Comparison of ENCODE assay signal across 14 cellular contexts in the genomic region with DNA sequence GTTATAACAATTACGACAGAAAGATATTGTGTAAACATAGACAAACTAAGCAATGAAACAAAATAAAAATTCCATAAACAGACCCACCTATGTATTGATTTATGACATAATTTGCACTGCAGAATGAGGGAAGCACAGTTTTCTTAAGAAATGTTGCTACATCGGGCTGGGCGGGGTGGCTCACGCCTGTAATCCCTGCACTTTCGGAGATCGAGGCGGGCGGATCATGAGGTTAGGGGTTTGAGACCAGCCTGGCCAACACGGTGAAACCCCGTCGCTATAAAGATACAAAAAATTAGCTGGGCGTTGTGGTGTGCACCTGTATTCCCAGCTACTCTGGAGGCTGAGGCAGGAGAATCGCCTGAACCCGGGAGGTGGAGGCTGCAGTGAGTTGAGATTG. TPM values are rescaled to one million over a fixed set of nuclear protein-coding genes. Genes with fewer than 3 reads are reported as not detected.
DNase-seq lines count a peak whose midpoint lies in the region; ATAC-seq lines count a peak whose summit lies in the region.
"Had no signal": no experiment of that assay in that cellular context is flagged by ENCODE, and none has a peak within 500 bp of the region (broad histone marks: within the 10 kb centered on the region; RNA-seq: fewer than 3 reads in every experiment).

No MANE protein-coding gene starts in this region.

- peaks cover 17% of the 10 kb centered on the region for H3K9me3 Mint-ChIP-seq in activated naive CD8-positive, alpha-beta T cell treated with anti-CD3 and anti-CD28 coated beads, Interleukin-2, amount 50 U/mL, for 24 hours

- DNase-seq in Right ventricle myocardium inferior (ENCODE audit: missing footprints), result peak; percentile 61
- DNase-seq in left cardiac atrium, result no peak
- DNase-seq in posterior vena cava (ENCODE audit: low spot score), result peak; percentile 67
- no peak for DNase-seq in activated naive CD8-positive, alpha-beta T cell treated with anti-CD3 and anti-CD28 coated beads, Interleukin-2, amount 50 U/mL, for 24 hours
- DNase-seq: AML-193; Caco-2; Calu3; CD4-positive, alpha-beta T cell; CD8-positive, alpha-beta T cell; DMS79 treated with DMSO at 0.1 percent for 48 hours; GF-D8 had no signal

- ATAC-seq in Right ventricle myocardium inferior, result no peak
- ATAC-seq in left cardiac atrium, result no peak
- no peak for ATAC-seq in GM21786 (IDR thresholded peaks at IDR 0.05; ENCODE audit: unreplicated experiment)
- ATAC-seq in activated naive CD8-positive, alpha-beta T cell treated with anti-CD3 and anti-CD28 coated beads, Interleukin-2, amount 50 U/mL, for 24 hours, result no peak
- ATAC-seq: A549; CD8-positive, alpha-beta T cell had no signal

- no peaks in the 10 kb centered on the region for H3K36me3 Mint-ChIP-seq in activated naive CD8-positive, alpha-beta T cell treated with anti-CD3 and anti-CD28 coated beads, Interleukin-2, amount 50 U/mL, for 24 hours (ENCODE audit: low read depth)
- H3K36me3 Mint-ChIP-seq: CD8-positive, alpha-beta T cell had no signal

- intact Hi-C loops in Right ventricle myocardium inferior (cut with DNase I) (no loop called here), left cardiac atrium (cut with DNase I) (no loop called here), posterior vena cava (cut with DNase I) (no loop called here)

- no peaks in the 10 kb centered on the region for H3K27me3 Mint-ChIP-seq in activated naive CD8-positive, alpha-beta T cell treated with anti-CD3 and anti-CD28 coated beads, Interleukin-2, amount 50 U/mL, for 24 hours
- H3K27me3 Mint-ChIP-seq: B cell; CD4-positive, alpha-beta T cell had no signal

- H3K4me3 Mint-ChIP-seq in activated naive CD8-positive, alpha-beta T cell treated with anti-CD3 and anti-CD28 coated beads, Interleukin-2, amount 50 U/mL, for 24 hours, result no peak overlapping the region
- H3K4me3 Mint-ChIP-seq: B cell; CD4-positive, alpha-beta T cell; CD8-positive, alpha-beta T cell had no signal

- H3K4me1 Mint-ChIP-seq in activated naive CD8-positive, alpha-beta T cell treated with anti-CD3 and anti-CD28 coated beads, Interleukin-2, amount 50 U/mL, for 24 hours, result no peaks in the 10 kb centered on the region
- H3K4me1 Mint-ChIP-seq: B cell had no signal

- no peak overlapping the region for H3K27ac Mint-ChIP-seq in activated naive CD8-positive, alpha-beta T cell treated with anti-CD3 and anti-CD28 coated beads, Interleukin-2, amount 50 U/mL, for 24 hours
- H3K27ac Mint-ChIP-seq: B cell; CD4-positive, alpha-beta T cell; CD8-positive, alpha-beta T cell had no signal

RNA-seq across cellular contexts. Expression of a gene that starts 31.8 kb away (rescaled TPM):
- total RNA-seq in Right ventricle myocardium inferior, result 172 TPM
- total RNA-seq in left cardiac atrium, result 10 to 100 TPM; 26.4 to 31.2 TPM
- under 1 TPM; 0.19 to 0.23 TPM for total RNA-seq in posterior vena cava
- total RNA-seq: B cell; Calu3; CD4-positive, alpha-beta T cell; CD8-positive, alpha-beta T cell had no signal

Comparison
In these comparisons a context has a peak if more than half of its experiments do, and no peak if none do; other contexts are left out.
1. DNase-seq: peak in Right ventricle myocardium inferior (single experiment) and posterior vena cava (single experiment); none in left cardiac atrium (single experiment) and activated naive CD8-positive, alpha-beta T cell treated with anti-CD3 and anti-CD28 coated beads, Interleukin-2, amount 50 U/mL, for 24 hours (single experiment).
2. RNA of a gene that starts 31.8 kb away (total RNA-seq): 172 TPM in Right ventricle myocardium inferior (single experiment) and 26.4 to 31.2 TPM in left cardiac atrium; 0.19 to 0.23 TPM in posterior vena cava; every median in the first group is over 10 times any median in the second.